ENCODE assay signal across 1 cellular context in the genomic region with DNA sequence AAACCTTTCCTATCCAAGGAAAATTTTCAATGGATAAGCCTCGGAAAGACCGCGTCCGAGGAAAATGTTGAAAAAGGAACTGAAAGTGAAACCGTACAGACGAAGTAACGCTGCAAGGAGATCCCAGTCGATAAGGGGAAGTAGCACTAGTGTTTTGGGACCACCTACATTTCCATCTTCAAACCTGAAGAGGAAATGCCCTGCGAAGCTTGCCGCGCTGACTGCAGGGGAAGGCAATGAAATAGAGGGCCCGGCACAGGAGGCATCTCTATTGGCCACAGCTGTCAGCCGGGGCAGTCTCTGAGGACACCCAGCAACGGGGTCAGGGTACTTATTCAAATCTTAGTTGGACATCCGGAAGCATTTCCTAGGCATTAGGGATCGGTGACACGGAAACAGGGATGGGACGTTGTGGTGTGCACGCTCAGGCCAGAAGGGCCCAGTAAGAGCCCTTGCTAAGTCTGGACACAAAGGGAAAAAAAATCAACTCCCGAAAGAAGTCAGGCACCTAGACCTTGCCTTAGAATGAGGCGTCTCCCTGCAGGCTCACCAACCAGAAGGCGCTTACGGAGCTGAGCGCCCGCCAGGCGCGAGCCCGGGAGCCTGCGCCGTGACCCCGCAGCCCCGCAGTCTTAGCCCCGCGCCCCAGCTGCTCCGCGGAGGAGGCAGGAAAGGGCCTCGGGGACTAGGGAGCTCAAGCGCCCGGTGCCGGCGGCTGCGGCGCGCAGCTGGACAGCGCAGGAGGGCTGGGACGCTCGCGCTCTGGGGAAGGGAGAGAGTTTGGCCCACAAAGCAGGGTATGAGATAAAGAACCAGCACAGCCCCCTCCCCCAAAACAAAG.
TF ChIP-seq lines count a peak whose summit lies in the region.

No MANE protein-coding gene starts in this region.

TF ChIP-seq in HepG2, 621 proteins besides CTCF, POLR2A, EP300 and RAD21 (continued from another document and continues in another):
- TF ChIP-seq, protein P1, sequence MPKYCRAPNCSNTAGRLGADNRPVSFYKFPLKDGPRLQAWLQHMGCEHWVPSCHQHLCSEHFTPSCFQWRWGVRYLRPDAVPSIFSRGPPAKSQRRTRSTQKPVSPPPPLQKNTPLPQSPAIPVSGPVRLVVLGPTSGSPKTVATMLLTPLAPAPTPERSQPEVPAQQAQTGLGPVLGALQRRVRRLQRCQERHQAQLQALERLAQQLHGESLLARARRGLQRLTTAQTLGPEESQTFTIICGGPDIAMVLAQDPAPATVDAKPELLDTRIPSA (CRISPR knock-in tag; IDR thresholded peaks at IDR 0.05; ENCODE audit: borderline replicate concordance): no peak; the same call in 1 of the 2 replicates
- TF ChIP-seq, protein P2, sequence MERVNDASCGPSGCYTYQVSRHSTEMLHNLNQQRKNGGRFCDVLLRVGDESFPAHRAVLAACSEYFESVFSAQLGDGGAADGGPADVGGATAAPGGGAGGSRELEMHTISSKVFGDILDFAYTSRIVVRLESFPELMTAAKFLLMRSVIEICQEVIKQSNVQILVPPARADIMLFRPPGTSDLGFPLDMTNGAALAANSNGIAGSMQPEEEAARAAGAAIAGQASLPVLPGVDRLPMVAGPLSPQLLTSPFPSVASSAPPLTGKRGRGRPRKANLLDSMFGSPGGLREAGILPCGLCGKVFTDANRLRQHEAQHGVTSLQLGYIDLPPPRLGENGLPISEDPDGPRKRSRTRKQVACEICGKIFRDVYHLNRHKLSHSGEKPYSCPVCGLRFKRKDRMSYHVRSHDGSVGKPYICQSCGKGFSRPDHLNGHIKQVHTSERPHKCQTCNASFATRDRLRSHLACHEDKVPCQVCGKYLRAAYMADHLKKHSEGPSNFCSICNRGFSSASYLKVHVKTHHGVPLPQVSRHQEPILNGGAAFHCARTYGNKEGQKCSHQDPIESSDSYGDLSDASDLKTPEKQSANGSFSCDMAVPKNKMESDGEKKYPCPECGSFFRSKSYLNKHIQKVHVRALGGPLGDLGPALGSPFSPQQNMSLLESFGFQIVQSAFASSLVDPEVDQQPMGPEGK (CRISPR knock-in tag; IDR thresholded peaks at IDR 0.05): no peak
- TF ChIP-seq ELF4 (CRISPR knock-in tag; IDR thresholded peaks at IDR 0.05; ENCODE audit: borderline replicate concordance): no peak
- no peak for TF ChIP-seq ZNF263 (CRISPR knock-in tag; IDR thresholded peaks at IDR 0.05)
- no peak for TF ChIP-seq STAT5B (CRISPR knock-in tag; IDR thresholded peaks at IDR 0.05)
- no peak for TF ChIP-seq ZNF234 (CRISPR knock-in tag; conservative IDR thresholded peaks at IDR 0.05)
- TF ChIP-seq HNF4G (IDR thresholded peaks at IDR 0.05; ENCODE audit: borderline replicate concordance, low read depth, low read length): no peak
- no peak for TF ChIP-seq HNF4G (CRISPR knock-in tag; IDR thresholded peaks at IDR 0.05; ENCODE audit: borderline replicate concordance, low read depth)
- no peak for TF ChIP-seq ZNF468 (CRISPR knock-in tag; IDR thresholded peaks at IDR 0.05)
- no peak for TF ChIP-seq ZFP41 (CRISPR knock-in tag; IDR thresholded peaks at IDR 0.05; ENCODE audit: borderline replicate concordance)
- no peak for TF ChIP-seq SIN3A (IDR thresholded peaks at IDR 0.05; ENCODE audit: borderline replicate concordance, low read depth, low read length)
- peak; percentile 94 for TF ChIP-seq NR2C2 (CRISPR knock-in tag; IDR thresholded peaks at IDR 0.05; ENCODE audit: borderline replicate concordance)
- TF ChIP-seq SMAD1 (CRISPR knock-in tag; IDR thresholded peaks at IDR 0.05; ENCODE audit: borderline replicate concordance, low read depth): no peak
- TF ChIP-seq, protein P3, sequence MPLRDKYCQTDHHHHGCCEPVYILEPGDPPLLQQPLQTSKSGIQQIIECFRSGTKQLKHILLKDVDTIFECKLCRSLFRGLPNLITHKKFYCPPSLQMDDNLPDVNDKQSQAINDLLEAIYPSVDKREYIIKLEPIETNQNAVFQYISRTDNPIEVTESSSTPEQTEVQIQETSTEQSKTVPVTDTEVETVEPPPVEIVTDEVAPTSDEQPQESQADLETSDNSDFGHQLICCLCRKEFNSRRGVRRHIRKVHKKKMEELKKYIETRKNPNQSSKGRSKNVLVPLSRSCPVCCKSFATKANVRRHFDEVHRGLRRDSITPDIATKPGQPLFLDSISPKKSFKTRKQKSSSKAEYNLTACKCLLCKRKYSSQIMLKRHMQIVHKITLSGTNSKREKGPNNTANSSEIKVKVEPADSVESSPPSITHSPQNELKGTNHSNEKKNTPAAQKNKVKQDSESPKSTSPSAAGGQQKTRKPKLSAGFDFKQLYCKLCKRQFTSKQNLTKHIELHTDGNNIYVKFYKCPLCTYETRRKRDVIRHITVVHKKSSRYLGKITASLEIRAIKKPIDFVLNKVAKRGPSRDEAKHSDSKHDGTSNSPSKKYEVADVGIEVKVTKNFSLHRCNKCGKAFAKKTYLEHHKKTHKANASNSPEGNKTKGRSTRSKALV (CRISPR knock-in tag; IDR thresholded peaks at IDR 0.05): 0 out of 2 replicates have a peak, but pooled peaks have one; percentile 39
- TF ChIP-seq NCOA1 (CRISPR knock-in tag; IDR thresholded peaks at IDR 0.05): no peak
- no peak for TF ChIP-seq ZNF772 (CRISPR knock-in tag; IDR thresholded peaks at IDR 0.05)
- TF ChIP-seq MEIS1 (CRISPR knock-in tag; IDR thresholded peaks at IDR 0.05; ENCODE audit: borderline replicate concordance): no peak
- TF ChIP-seq, protein P4, sequence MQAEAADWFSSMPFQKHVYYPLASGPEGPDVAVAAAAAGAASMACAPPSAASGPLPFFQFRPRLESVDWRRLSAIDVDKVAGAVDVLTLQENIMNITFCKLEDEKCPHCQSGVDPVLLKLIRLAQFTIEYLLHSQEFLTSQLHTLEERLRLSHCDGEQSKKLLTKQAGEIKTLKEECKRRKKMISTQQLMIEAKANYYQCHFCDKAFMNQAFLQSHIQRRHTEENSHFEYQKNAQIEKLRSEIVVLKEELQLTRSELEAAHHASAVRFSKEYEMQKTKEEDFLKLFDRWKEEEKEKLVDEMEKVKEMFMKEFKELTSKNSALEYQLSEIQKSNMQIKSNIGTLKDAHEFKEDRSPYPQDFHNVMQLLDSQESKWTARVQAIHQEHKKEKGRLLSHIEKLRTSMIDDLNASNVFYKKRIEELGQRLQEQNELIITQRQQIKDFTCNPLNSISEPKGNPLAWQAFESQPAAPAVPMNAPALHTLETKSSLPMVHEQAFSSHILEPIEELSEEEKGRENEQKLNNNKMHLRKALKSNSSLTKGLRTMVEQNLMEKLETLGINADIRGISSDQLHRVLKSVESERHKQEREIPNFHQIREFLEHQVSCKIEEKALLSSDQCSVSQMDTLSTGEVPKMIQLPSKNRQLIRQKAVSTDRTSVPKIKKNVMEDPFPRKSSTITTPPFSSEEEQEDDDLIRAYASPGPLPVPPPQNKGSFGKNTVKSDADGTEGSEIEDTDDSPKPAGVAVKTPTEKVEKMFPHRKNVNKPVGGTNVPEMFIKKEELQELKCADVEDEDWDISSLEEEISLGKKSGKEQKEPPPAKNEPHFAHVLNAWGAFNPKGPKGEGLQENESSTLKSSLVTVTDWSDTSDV (CRISPR knock-in tag; IDR thresholded peaks at IDR 0.05): no peak
- TF ChIP-seq NFE2L2 (IDR thresholded peaks at IDR 0.05; ENCODE audit: low read length): no peak
- TF ChIP-seq ZNF7 (CRISPR knock-in tag; IDR thresholded peaks at IDR 0.05): no peak
- TF ChIP-seq ZNF775 (CRISPR knock-in tag; IDR thresholded peaks at IDR 0.05; ENCODE audit: borderline replicate concordance): no peak
- TF ChIP-seq, protein P5, sequence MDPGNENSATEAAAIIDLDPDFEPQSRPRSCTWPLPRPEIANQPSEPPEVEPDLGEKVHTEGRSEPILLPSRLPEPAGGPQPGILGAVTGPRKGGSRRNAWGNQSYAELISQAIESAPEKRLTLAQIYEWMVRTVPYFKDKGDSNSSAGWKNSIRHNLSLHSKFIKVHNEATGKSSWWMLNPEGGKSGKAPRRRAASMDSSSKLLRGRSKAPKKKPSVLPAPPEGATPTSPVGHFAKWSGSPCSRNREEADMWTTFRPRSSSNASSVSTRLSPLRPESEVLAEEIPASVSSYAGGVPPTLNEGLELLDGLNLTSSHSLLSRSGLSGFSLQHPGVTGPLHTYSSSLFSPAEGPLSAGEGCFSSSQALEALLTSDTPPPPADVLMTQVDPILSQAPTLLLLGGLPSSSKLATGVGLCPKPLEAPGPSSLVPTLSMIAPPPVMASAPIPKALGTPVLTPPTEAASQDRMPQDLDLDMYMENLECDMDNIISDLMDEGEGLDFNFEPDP (CRISPR knock-in tag; conservative IDR thresholded peaks at IDR 0.05): no peak
- TF ChIP-seq, protein P6, sequence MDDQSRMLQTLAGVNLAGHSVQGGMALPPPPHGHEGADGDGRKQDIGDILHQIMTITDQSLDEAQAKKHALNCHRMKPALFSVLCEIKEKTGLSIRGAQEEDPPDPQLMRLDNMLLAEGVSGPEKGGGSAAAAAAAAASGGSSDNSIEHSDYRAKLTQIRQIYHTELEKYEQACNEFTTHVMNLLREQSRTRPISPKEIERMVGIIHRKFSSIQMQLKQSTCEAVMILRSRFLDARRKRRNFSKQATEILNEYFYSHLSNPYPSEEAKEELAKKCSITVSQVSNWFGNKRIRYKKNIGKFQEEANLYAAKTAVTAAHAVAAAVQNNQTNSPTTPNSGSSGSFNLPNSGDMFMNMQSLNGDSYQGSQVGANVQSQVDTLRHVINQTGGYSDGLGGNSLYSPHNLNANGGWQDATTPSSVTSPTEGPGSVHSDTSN (CRISPR knock-in tag; IDR thresholded peaks at IDR 0.05; ENCODE audit: borderline replicate concordance): 0 out of 2 replicates have a peak, but pooled peaks have one; percentile 19
- TF ChIP-seq, protein P7, sequence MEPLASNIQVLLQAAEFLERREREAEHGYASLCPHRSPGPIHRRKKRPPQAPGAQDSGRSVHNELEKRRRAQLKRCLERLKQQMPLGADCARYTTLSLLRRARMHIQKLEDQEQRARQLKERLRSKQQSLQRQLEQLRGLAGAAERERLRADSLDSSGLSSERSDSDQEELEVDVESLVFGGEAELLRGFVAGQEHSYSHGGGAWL (CRISPR knock-in tag; IDR thresholded peaks at IDR 0.05): no peak
- no peak for TF ChIP-seq PCBP2 (optimal IDR thresholded peaks at IDR 0.05; ENCODE audit: low read depth, low read length, poor library complexity, severe bottlenecking)
- TF ChIP-seq, protein P8, sequence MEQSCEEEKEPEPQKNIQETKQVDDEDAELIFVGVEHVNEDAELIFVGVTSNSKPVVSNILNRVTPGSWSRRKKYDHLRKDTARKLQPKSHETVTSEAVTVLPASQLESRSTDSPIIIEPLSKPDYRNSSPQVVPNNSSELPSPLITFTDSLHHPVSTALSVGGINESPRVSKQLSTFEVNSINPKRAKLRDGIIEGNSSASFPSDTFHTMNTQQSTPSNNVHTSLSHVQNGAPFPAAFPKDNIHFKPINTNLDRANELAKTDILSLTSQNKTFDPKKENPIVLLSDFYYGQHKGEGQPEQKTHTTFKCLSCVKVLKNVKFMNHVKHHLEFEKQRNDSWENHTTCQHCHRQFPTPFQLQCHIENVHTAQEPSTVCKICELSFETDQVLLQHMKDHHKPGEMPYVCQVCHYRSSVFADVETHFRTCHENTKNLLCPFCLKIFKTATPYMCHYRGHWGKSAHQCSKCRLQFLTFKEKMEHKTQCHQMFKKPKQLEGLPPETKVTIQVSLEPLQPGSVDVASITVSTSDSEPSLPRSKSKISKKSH (CRISPR knock-in tag; IDR thresholded peaks at IDR 0.05; ENCODE audit: borderline replicate concordance): no peak
- TF ChIP-seq, protein P9, sequence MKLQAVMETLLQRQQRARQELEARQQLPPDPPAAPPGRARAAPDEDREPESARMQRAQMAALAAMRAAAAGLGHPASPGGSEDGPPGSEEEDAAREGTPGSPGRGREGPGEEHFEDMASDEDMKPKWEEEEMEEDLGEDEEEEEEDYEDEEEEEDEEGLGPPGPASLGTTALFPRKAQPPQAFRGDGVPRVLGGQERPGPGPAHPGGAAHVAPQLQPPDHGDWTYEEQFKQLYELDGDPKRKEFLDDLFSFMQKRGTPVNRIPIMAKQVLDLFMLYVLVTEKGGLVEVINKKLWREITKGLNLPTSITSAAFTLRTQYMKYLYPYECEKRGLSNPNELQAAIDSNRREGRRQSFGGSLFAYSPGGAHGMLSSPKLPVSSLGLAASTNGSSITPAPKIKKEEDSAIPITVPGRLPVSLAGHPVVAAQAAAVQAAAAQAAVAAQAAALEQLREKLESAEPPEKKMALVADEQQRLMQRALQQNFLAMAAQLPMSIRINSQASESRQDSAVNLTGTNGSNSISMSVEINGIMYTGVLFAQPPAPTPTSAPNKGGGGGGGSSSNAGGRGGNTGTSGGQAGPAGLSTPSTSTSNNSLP (IDR thresholded peaks at IDR 0.05; ENCODE audit: low read depth, low read length): no peak
- no peak for TF ChIP-seq NR2F6 (IDR thresholded peaks at IDR 0.05)
- 0 out of 2 replicates have a peak, but pooled peaks have one; percentile 14 for TF ChIP-seq NR2F6 (CRISPR knock-in tag; IDR thresholded peaks at IDR 0.05)
- TF ChIP-seq, protein P10, sequence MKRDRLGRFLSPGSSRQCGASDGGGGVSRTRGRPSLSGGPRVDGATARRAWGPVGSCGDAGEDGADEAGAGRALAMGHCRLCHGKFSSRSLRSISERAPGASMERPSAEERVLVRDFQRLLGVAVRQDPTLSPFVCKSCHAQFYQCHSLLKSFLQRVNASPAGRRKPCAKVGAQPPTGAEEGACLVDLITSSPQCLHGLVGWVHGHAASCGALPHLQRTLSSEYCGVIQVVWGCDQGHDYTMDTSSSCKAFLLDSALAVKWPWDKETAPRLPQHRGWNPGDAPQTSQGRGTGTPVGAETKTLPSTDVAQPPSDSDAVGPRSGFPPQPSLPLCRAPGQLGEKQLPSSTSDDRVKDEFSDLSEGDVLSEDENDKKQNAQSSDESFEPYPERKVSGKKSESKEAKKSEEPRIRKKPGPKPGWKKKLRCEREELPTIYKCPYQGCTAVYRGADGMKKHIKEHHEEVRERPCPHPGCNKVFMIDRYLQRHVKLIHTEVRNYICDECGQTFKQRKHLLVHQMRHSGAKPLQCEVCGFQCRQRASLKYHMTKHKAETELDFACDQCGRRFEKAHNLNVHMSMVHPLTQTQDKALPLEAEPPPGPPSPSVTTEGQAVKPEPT (CRISPR knock-in tag; IDR thresholded peaks at IDR 0.05; ENCODE audit: low read depth): no peak
- no peak for TF ChIP-seq SOX5 (CRISPR knock-in tag; IDR thresholded peaks at IDR 0.05; ENCODE audit: borderline replicate concordance)
- TF ChIP-seq NFRKB (IDR thresholded peaks at IDR 0.05): no peak
- TF ChIP-seq EZH2 (conservative IDR thresholded peaks at IDR 0.05; ENCODE audit: low read depth, low read length): no peak
- TF ChIP-seq, protein P11, sequence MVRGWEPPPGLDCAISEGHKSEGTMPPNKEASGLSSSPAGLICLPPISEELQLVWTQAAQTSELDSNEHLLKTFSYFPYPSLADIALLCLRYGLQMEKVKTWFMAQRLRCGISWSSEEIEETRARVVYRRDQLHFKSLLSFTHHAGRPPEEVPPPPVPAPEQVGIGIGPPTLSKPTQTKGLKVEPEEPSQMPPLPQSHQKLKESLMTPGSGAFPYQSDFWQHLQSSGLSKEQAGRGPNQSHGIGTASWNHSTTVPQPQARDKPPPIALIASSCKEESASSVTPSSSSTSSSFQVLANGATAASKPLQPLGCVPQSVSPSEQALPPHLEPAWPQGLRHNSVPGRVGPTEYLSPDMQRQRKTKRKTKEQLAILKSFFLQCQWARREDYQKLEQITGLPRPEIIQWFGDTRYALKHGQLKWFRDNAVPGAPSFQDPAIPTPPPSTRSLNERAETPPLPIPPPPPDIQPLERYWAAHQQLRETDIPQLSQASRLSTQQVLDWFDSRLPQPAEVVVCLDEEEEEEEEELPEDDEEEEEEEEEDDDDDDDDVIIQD (CRISPR knock-in tag; IDR thresholded peaks at IDR 0.05; ENCODE audit: low read depth): no peak
- no peak for TF ChIP-seq NFATC3 (CRISPR knock-in tag; IDR thresholded peaks at IDR 0.05)
